In genomic region chr14:78764645-78765044, GRCh38 we compare ENCODE assay signal across 16 cellular contexts.
"Had no signal": no experiment of that assay in that cellular context is flagged by ENCODE, and none has a peak within 500 bp of the region (broad histone marks: within the 10 kb centered on the region; RNA-seq: fewer than 3 reads in every experiment).

No MANE protein-coding gene starts in this region.

- H3K36me3 Mint-ChIP-seq: activated naive CD4-positive, alpha-beta T cell treated with anti-CD3 and anti-CD28 coated beads, Interleukin-2, amount 50 U/mL, for 72 hours; stimulated activated memory B cell treated with anti-CD40 and anti-IgM and Interleukin-4, amounts not matched to agents 10 μg/mL and 1 μg/mL and 100 μg/mL, for 72 hours; type B pancreatic cell had no signal

- H3K4me3 ChIP-seq: left lung, right lobe of liver, testis had no signal

- H3K4me1 Mint-ChIP-seq: stimulated activated memory B cell treated with anti-CD40 and anti-IgM and Interleukin-4, amounts not matched to agents 10 μg/mL and 1 μg/mL and 100 μg/mL, for 72 hours had no signal

- H3K27me3 Mint-ChIP-seq: stimulated activated memory B cell treated with anti-CD40 and anti-IgM and Interleukin-4, amounts not matched to agents 10 μg/mL and 1 μg/mL and 100 μg/mL, for 72 hours had no signal

- H3K9me3 Mint-ChIP-seq: activated T-helper 1 cell treated with anti-CD3 and anti-CD28 coated beads, Interleukin-12 subunit alpha, Interleukin-12 subunit beta, Interleukin-2, Interleukin-4 antibody, amounts not matched to agents 30 ng/mL and 10 ng/mL and 1 ng/mL, durations not matched to agents 14 hours and 24 hours and 36 hours; stimulated activated memory B cell treated with anti-CD40 and anti-IgM and Interleukin-4, amounts not matched to agents 10 μg/mL and 1 μg/mL and 100 μg/mL, for 72 hours; type B pancreatic cell had no signal

- H3K4me1 ChIP-seq: left lung, right lobe of liver, testis had no signal

- H3K27ac Mint-ChIP-seq: activated naive CD4-positive, alpha-beta T cell treated with anti-CD3 and anti-CD28 coated beads, Interleukin-2, amount 50 U/mL, for 72 hours; activated T-helper 1 cell treated with anti-CD3 and anti-CD28 coated beads, Interleukin-12 subunit alpha, Interleukin-12 subunit beta, Interleukin-2, Interleukin-4 antibody, amounts not matched to agents 30 ng/mL and 10 ng/mL and 1 ng/mL, durations not matched to agents 14 hours and 24 hours and 36 hours; stimulated activated memory B cell treated with anti-CD40 and anti-IgM and Interleukin-4, amounts not matched to agents 10 μg/mL and 1 μg/mL and 100 μg/mL, for 72 hours; type B pancreatic cell had no signal

- H3K27ac ChIP-seq: brain microvascular endothelial cell, left lung, right lobe of liver, testis, WERI-Rb-1 had no signal

- H3K27me3 ChIP-seq: brain microvascular endothelial cell, left lung, right lobe of liver, testis had no signal

- H3K4me3 Mint-ChIP-seq: activated T-helper 1 cell treated with anti-CD3 and anti-CD28 coated beads, Interleukin-12 subunit alpha, Interleukin-12 subunit beta, Interleukin-2, Interleukin-4 antibody, amounts not matched to agents 30 ng/mL and 10 ng/mL and 1 ng/mL, durations not matched to agents 14 hours and 24 hours and 36 hours; stimulated activated memory B cell treated with anti-CD40 and anti-IgM and Interleukin-4, amounts not matched to agents 10 μg/mL and 1 μg/mL and 100 μg/mL, for 72 hours; type B pancreatic cell had no signal

- H3K9me3 ChIP-seq: left lung, right lobe of liver, testis had no signal

- DNase-seq: activated CD4-positive, alpha-beta T cell treated with anti-CD3 and anti-CD28 coated beads, Interleukin-2, amount 50 U/mL, for 48 hours; activated gamma-delta T cell treated with Interleukin-2 at 50 U/mL for 16 hours; amniotic stem cell; central memory CD4-positive, alpha-beta T cell; kidney; left lung; right lobe of liver; stimulated activated CD4-positive, alpha-beta T cell treated with anti-CD3 and anti-CD28 coated beads, Interleukin-4, amount 100 ng/mL, for 4 hours; T-helper 2 cell; testis; WERI-Rb-1 had no signal

- ATAC-seq: activated naive CD4-positive, alpha-beta T cell treated with anti-CD3 and anti-CD28 coated beads, Interleukin-2, amount 50 U/mL, for 72 hours; left lung; right lobe of liver; stimulated activated memory B cell treated with anti-CD40 and anti-IgM and Interleukin-4, amounts not matched to agents 10 μg/mL and 1 μg/mL and 100 μg/mL, for 72 hours had no signal

- H3K36me3 ChIP-seq: brain microvascular endothelial cell, left lung, right lobe of liver, WERI-Rb-1 had no signal
